8 cellular contexts compared by ENCODE assay signal in the genomic region with DNA sequence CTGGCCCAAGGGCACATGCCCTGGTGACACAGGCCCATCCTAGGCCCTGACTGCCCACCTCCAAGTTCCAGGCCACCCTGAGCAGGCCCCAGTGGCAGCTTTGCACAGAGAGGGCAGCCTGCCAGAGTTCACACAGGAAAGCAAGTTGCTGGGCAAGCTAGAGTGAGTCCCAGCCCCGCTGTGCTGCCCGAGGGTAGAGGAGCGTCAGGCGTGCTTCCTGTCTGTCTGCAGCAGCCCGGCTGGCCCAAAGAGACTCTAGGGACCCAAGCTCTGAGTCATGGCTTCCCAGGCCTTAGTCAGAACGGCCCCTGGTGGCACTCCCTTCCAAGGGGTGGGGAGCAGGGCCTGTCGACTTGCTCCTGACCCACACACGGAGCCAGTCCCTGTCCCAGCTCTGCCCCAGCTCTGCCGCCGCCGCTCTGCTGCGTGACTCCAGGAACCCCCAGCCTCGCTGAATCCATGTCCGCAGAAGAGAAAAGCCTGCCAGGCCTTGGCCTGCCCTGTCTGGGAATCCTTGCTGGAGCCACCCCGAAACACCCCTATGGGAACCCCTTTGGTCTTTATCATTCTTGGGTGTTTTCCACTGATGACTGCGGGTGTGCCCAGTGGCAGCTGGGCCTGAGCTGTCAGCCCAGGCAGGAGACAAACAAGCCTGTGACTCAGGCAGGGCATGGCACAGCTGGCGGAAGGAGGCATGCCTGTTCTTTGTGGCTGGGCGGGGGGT.
DNase-seq lines count a peak whose midpoint lies in the region; ATAC-seq lines count a peak whose summit lies in the region.
"Not testable (repeated sequence)": the region's sequence is repeated elsewhere in the genome, so short reads cannot be mapped to it uniquely, and the experiment has no call there.

No MANE protein-coding gene starts in this region.

- ATAC-seq in GM18511 (IDR thresholded peaks at IDR 0.05; ENCODE audit: unreplicated experiment): peak; percentile 81
- peak; percentile 77 for ATAC-seq in HG02588 (IDR thresholded peaks at IDR 0.05; ENCODE audit: unreplicated experiment)

- not testable (repeated sequence) for H3K9me3 Mint-ChIP-seq in IgD-negative memory B cell

- peak overlapping the region; percentile 39 to 93 (median 69) for H3K27ac Mint-ChIP-seq in IgD-negative memory B cell

- not testable (repeated sequence) for H3K36me3 Mint-ChIP-seq in IgD-negative memory B cell

- peak; percentile 93 for DNase-seq in ACHN
- peak; percentile 93 for DNase-seq in T1000 (lab: John Stamatoyannopoulos, UW)
- peak in 33 of 61 donors; percentile 11 to 80 (median 40) for DNase-seq in caudate nucleus (lab: John Stamatoyannopoulos, UW)
- peak; percentile 33 for DNase-seq in inferior parietal cortex (ENCODE audit: extremely low spot score)
- DNase-seq in putamen (ENCODE audit: low spot score): peak; percentile 60

- H3K4me1 Mint-ChIP-seq in IgD-negative memory B cell: peaks cover 14 to 22% (median 21%) of the 10 kb centered on the region in 3 donors

- H3K27ac ChIP-seq in caudate nucleus (ENCODE audit: low read depth, low read length): peak overlapping the region; percentile 85

- peak overlapping the region in 3 of 4 donors; percentile 51 to 90 (median 67) for H3K4me3 Mint-ChIP-seq in IgD-negative memory B cell

- in situ Hi-C loops in ACHN (cut with HindIII; ENCODE audit: low pct_ligation_motif_present, low pct_unique_long_range_greater_than_20kb, low sequenced_read_pairs): not testable (repeated sequence)

- H3K27me3 Mint-ChIP-seq in IgD-negative memory B cell: not testable (repeated sequence)

Comparison
In these comparisons a context has a peak if more than half of its experiments do, and no peak if none do; other contexts are left out.
1. Peak in every context shown above with its lines: DNase-seq, ATAC-seq and H3K27ac ChIP-seq.
2. DNase-seq: peak in every context shown above with its lines; median percentile 93 in ACHN; 93 in T1000; 60 in putamen; 40 in caudate nucleus; 33 in inferior parietal cortex.